ENCODE assay signal across 8 cellular contexts in the genomic region with DNA sequence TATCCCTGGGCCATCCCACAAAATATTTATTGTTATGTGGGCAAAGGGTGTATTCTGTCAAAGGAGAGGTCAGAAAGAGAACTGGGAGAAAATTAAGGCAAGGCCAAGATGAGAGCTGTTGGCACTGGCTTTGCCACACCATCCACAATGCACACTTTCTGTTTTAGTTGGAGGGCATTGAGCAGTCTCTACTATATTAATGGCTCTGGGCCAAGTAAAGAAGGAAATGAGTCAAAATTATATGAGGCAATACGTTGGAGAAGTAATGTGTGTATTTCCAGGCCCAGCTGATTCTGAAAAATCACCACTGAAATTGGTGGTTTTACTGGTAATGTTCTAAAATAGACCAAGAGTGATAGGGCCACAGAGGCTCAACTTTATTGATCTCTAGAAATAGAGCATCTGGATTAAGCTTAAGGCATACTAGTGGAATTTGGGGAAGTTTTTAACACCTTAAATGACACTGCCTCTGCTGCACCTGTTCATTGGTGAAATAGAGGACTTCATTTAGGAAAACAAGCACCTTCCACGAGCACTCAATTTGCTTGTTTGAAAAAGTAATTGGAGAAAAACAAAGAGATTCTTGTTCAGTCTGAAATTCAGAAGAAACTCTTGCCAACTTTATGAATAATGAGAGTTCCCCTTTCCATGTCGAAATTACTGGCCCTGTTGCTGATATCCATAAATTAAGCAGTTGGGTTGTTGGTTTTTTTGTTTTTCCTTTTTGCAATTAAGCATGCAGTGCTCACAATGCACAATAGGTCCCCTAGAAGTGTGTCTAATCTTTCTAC.
DNase-seq lines count a peak whose midpoint lies in the region; ATAC-seq and TF ChIP-seq lines count a peak whose summit lies in the region.

No MANE protein-coding gene starts in this region.

- no peak overlapping the region for H3K27ac Mint-ChIP-seq in activated CD4-positive, alpha-beta T cell treated with anti-CD3 and anti-CD28 coated beads for 36 hours

- H3K36me3 Mint-ChIP-seq in activated CD4-positive, alpha-beta T cell treated with anti-CD3 and anti-CD28 coated beads for 36 hours (ENCODE audit: low read depth) = no peaks in the 10 kb centered on the region

- no peaks in the 10 kb centered on the region for H3K79me1 ChIP-seq in neuronal stem cell (ENCODE audit: low read depth, low read length)

- TF ChIP-seq CTCF in ascending aorta (IDR thresholded peaks at IDR 0.05) = no peak

- H3K23ac ChIP-seq in neuronal stem cell (ENCODE audit: low read depth, low read length, poor library complexity) = no peak overlapping the region

- DNase-seq in HPDE6-E6E7 (ENCODE audit: extremely low spot score) = peak; percentile 3
- no peak for DNase-seq in ascending aorta (ENCODE audit: low spot score in 2 of 2)
- DNase-seq in neuronal stem cell (ENCODE audit: low spot score) = no peak
- DNase-seq in activated CD4-positive, alpha-beta T cell treated with anti-CD3 and anti-CD28 coated beads for 36 hours = no peak
- no peak for DNase-seq in NCI-H128 (lab: John Stamatoyannopoulos, UW; ENCODE audit: unreplicated experiment)
- DNase-seq in HCEC 1CT = no peak
- no peak for DNase-seq in stimulated activated CD4-positive, alpha-beta T cell treated with anti-CD3 and anti-CD28 coated beads, Interleukin-4, amount 100 ng/mL, for 4 hours

- H3K4ac ChIP-seq in neuronal stem cell (ENCODE audit: low read length) = no peak overlapping the region

- H3K27ac ChIP-seq in ascending aorta (peak overlapping the region; percentile 74 to 75), neuronal stem cell (replicated peaks; ENCODE audit: low read length) (no peak overlapping the region)

- CTCF ChIA-PET in activated CD4-positive, alpha-beta T cell treated with anti-CD3 and anti-CD28 coated beads for 36 hours (lab: Charles Lee) = no interaction called here

- H2BK12ac ChIP-seq in neuronal stem cell (ENCODE audit: low read length) = no peak overlapping the region

- H3K18ac ChIP-seq in neuronal stem cell (ENCODE audit: low read length) = no peak overlapping the region

- no peak overlapping the region for H3K9ac ChIP-seq in neuronal stem cell (ENCODE audit: low read depth, low read length, poor library complexity)

- H2AFZ ChIP-seq in neuronal stem cell (ENCODE audit: low read length) = peak overlapping the region; percentile 39

- no peaks in the 10 kb centered on the region for H3K36me3 ChIP-seq in ascending aorta
- H3K36me3 ChIP-seq in neuronal stem cell (replicated peaks in 1 of 2; ENCODE audit: control insufficient read depth in 2 of 2, insufficient read depth in 2 of 2, low read length in 2 of 2) = no peaks in the 10 kb centered on the region

- H2BK5ac ChIP-seq in neuronal stem cell (ENCODE audit: low read length) = no peak overlapping the region

- H4K8ac ChIP-seq in neuronal stem cell (ENCODE audit: low read depth, low read length) = no peak overlapping the region

- H4K91ac ChIP-seq in neuronal stem cell (ENCODE audit: low read depth, low read length, poor library complexity) = no peak overlapping the region

- H2BK120ac ChIP-seq in neuronal stem cell (ENCODE audit: low read depth, low read length) = no peak overlapping the region

- H2BK15ac ChIP-seq in neuronal stem cell (ENCODE audit: low read length) = no peak overlapping the region

- no peak overlapping the region for H2AK5ac ChIP-seq in neuronal stem cell (ENCODE audit: low read depth, low read length)

- no peaks in the 10 kb centered on the region for H3K27me3 Mint-ChIP-seq in activated CD4-positive, alpha-beta T cell treated with anti-CD3 and anti-CD28 coated beads for 36 hours

- no peak overlapping the region for H3K4me3 ChIP-seq in ascending aorta
- no peak overlapping the region for H3K4me3 ChIP-seq in neuronal stem cell (ENCODE audit: low read length in 2 of 2)

- no CpG with 5 or more reads among the region's 3 CpGs for whole genome bisulfite sequencing in neuronal stem cell (ENCODE audit: extremely low coverage in 2 of 2, insufficient read length in 2 of 2, insufficient replicate concordance in 1 of 2), 2 donors

- no peak overlapping the region for H3K4me3 Mint-ChIP-seq in activated CD4-positive, alpha-beta T cell treated with anti-CD3 and anti-CD28 coated beads for 36 hours

- H3K27me3 ChIP-seq in ascending aorta (no peaks in the 10 kb centered on the region), neuronal stem cell (ENCODE audit: control insufficient read depth in 3 of 3, insufficient read depth in 3 of 3, low read depth in 1 of 3, low read length in 3 of 3) (no peaks in the 10 kb centered on the region)

- no peak overlapping the region for H3K4me2 ChIP-seq in neuronal stem cell (ENCODE audit: insufficient read depth, low read length, poor library complexity, severe bottlenecking)

- H3K14ac ChIP-seq in neuronal stem cell (ENCODE audit: low read length) = no peak overlapping the region

- peak; percentile 63 for ATAC-seq in GM19023 (IDR thresholded peaks at IDR 0.05; ENCODE audit: unreplicated experiment)
- ATAC-seq in activated CD4-positive, alpha-beta T cell treated with anti-CD3 and anti-CD28 coated beads for 36 hours = no peak

- H3K4me1 Mint-ChIP-seq in activated CD4-positive, alpha-beta T cell treated with anti-CD3 and anti-CD28 coated beads for 36 hours = no peaks in the 10 kb centered on the region

- intact Hi-C loops in ascending aorta (cut with DNase I) = loop anchor here (2.0 kb wide), 1 partner anchor 425 kb away; a partner anchor contains a TSS
- intact Hi-C loops in activated CD4-positive, alpha-beta T cell treated with anti-CD3 and anti-CD28 coated beads for 36 hours (cut with DNase I, micrococcal nuclease) = no loop called here

- H3K4me1 ChIP-seq in ascending aorta = peaks cover 10 to 20% of the 10 kb centered on the region in 2 donors
- peaks cover 6 to 10% of the 10 kb centered on the region in 2 donors for H3K4me1 ChIP-seq in neuronal stem cell (ENCODE audit: control insufficient read depth in 2 of 2, insufficient read depth in 1 of 2, low read depth in 1 of 2, low read length in 2 of 2)

- H3K9me3 ChIP-seq in ascending aorta (no peaks in the 10 kb centered on the region), neuronal stem cell (replicated peaks in 1 of 2; ENCODE audit: control insufficient read depth in 2 of 2, insufficient read depth in 1 of 2, low read depth in 1 of 2, low read length in 2 of 2) (no peaks in the 10 kb centered on the region)

- POLR2A ChIA-PET in activated CD4-positive, alpha-beta T cell treated with anti-CD3 and anti-CD28 coated beads for 36 hours (lab: Charles Lee) = no interaction called here

- no peaks in the 10 kb centered on the region for H3K9me3 Mint-ChIP-seq in activated CD4-positive, alpha-beta T cell treated with anti-CD3 and anti-CD28 coated beads for 36 hours (ENCODE audit: low read depth)
